In genomic region chr6:86535141-86535540, GRCh38 we compare ENCODE assay signal across 31 cellular contexts.
"Had no signal": no experiment of that assay in that cellular context is flagged by ENCODE, and none has a peak within 500 bp of the region (broad histone marks: within the 10 kb centered on the region; RNA-seq: fewer than 3 reads in every experiment).

No MANE protein-coding gene starts in this region.

- DNase-seq: activated CD4-positive, alpha-beta T cell treated with anti-CD3 and anti-CD28 coated beads, Interleukin-2, amount 10 ng/mL, durations not matched to agents 24 days and 14 days; activated CD4-positive, alpha-beta T cell treated with anti-CD3 and anti-CD28 coated beads, Interleukin-2, amount 50 U/mL, for 4 hours; activated CD8-positive, alpha-beta T cell treated with anti-CD3 and anti-CD28 coated beads for 36 hours; activated effector memory CD4-positive, alpha-beta T cell treated with anti-CD3 and anti-CD28 coated beads, Interleukin-2, amount 50 U/mL, for 16 hours; activated naive CD4-positive, alpha-beta T cell; activated naive CD4-positive, alpha-beta T cell treated with anti-CD3 and anti-CD28 coated beads, Interleukin-2, amount 50 U/mL, for 16 hours; activated naive CD8-positive, alpha-beta T cell treated with anti-CD3 and anti-CD28 coated beads for 36 hours; activated T-cell treated with anti-CD3 and anti-CD28 coated beads, Interleukin-2, amount 50 U/mL, for 1 hour; activated T-cell treated with anti-CD3 and anti-CD28 coated beads, Interleukin-2, amount 50 U/mL, for 72 hours; amniotic stem cell; aorta; Karpas-422; KBM-7; NCI-H1048; NCI-H1105 treated with DMSO at 0.1 percent for 48 hours; NCI-H1436; NCI-H1694; NCI-H2029; NCI-H345; NCI-H526 treated with DMSO at 0.1 percent for 48 hours; NCI-H774; NK-92 treated with Interleukin-12 subunit alpha and Interleukin-12 subunit beta, amount 100 ng/mL, for 24 hours; PC-3; Right ventricle myocardium superior; SW 1271; T-helper 1 cell; T-helper 2 cell; T-helper 9 cell had no signal

- ATAC-seq: activated CD8-positive, alpha-beta T cell treated with anti-CD3 and anti-CD28 coated beads for 36 hours; activated T-cell treated with anti-CD3 and anti-CD28 coated beads, Interleukin-2, amount 50 U/mL, for 72 hours; activated T-helper 17 cell treated with anti-CD3 and anti-CD28 coated beads, Interleukin-2, amount 50 U/mL, for 72 hours; PC-3 had no signal

- H3K27ac ChIP-seq: cardiac muscle cell, SK-N-MC had no signal

- H3K36me3 ChIP-seq: cardiac muscle cell had no signal

- H3K4me3 ChIP-seq: cardiac muscle cell, SK-N-MC had no signal

- H3K27me3 ChIP-seq: cardiac muscle cell had no signal
